9 cellular contexts compared by ENCODE assay signal in genomic region chr19:2529473-2529918, GRCh38. TPM values are rescaled to one million over a fixed set of nuclear protein-coding genes. Genes with fewer than 3 reads are reported as not detected.
DNase-seq lines count a peak whose midpoint lies in the region; TF ChIP-seq lines count a peak whose summit lies in the region.
"Had no signal": no experiment of that assay in that cellular context is flagged by ENCODE, and none has a peak within 500 bp of the region (broad histone marks: within the 10 kb centered on the region; RNA-seq: fewer than 3 reads in every experiment).

No MANE protein-coding gene starts in this region.

- H3K4me3 ChIP-seq in fibroblast of pulmonary artery (replicated peaks; ENCODE audit: low read depth, low read length) (no peak overlapping the region), suprapubic skin (no peak overlapping the region)

- TF ChIP-seq CTCF in fibroblast of pulmonary artery (IDR thresholded peaks at IDR 0.05; ENCODE audit: low read length, missing control alignments) = no peak
- TF ChIP-seq CTCF in suprapubic skin (IDR thresholded peaks at IDR 0.05) = no peak

- no peak for TF ChIP-seq POLR2A in suprapubic skin (IDR thresholded peaks at IDR 0.05)

- DNase-seq in DMS 273 (lab: John Stamatoyannopoulos, UW; ENCODE audit: unreplicated experiment) = peak; percentile 49
- no peak for DNase-seq in DMS 273 treated with DMSO at 0.1 percent for 48 hours (lab: John Stamatoyannopoulos, UW)
- DNase-seq in RPMI7951 (ENCODE audit: low read depth) = peak; percentile 93
- DNase-seq in fibroblast of pulmonary artery (ENCODE audit: low read depth) = peak; percentile 91
- no peak for DNase-seq in suprapubic skin (ENCODE audit: low spot score in 2 of 2)
- no peak for DNase-seq in T-helper 9 cell
- DNase-seq in G401 (ENCODE audit: low spot score) = no peak
- no peak for DNase-seq in activated T-cell treated with anti-CD3 and anti-CD28 coated beads for 4 hours

- no peaks in the 10 kb centered on the region for H3K36me3 ChIP-seq in suprapubic skin

- H3K27me3 ChIP-seq in suprapubic skin = no peaks in the 10 kb centered on the region

- in situ Hi-C loops in G401 (cut with HindIII; ENCODE audit: low sequenced_read_pairs) = no loop called here

- H3K9me3 ChIP-seq in suprapubic skin = peaks cover 3% of the 10 kb centered on the region

- peaks cover 22% of the 10 kb centered on the region for H3K4me1 ChIP-seq in suprapubic skin

- WGBS in suprapubic skin = 73% methylated on average over 9 of the region's 9 CpGs

- TF ChIP-seq EP300 in suprapubic skin (IDR thresholded peaks at IDR 0.05) = no peak

- H3K27ac ChIP-seq in suprapubic skin = peak overlapping the region; percentile 40
- H3K27ac ChIP-seq: 22Rv1 had no signal

RNA-seq across cellular contexts. Expression of gene GADD45B, which starts 53.6 kb away (rescaled TPM):
- total RNA-seq in RPMI7951 (2014; rRNA removed; shearing (Covaris generic)) = 23.5 and 28.4 TPM in 2 replicates
- 100 to 1,000 TPM in 1 of 4 donors, 10 to 100 TPM in 3; 52.5 to 134 (median 68.7) TPM for total RNA-seq in suprapubic skin
- total RNA-seq in G401 (2014; rRNA removed; shearing (Covaris generic)) = 39.5 and 44.2 TPM in 2 replicates

Comparison
In these comparisons a context has a peak if more than half of its experiments do, and no peak if none do; other contexts are left out.
1. DNase-seq: peak in DMS 273 (single experiment), RPMI7951 (single experiment) and fibroblast of pulmonary artery (single experiment); none in DMS 273 treated with DMSO at 0.1 percent for 48 hours (single experiment), suprapubic skin (0 of 2), T-helper 9 cell (single experiment), G401 (single experiment) and activated T-cell treated with anti-CD3 and anti-CD28 coated beads for 4 hours (single experiment).